ENCODE assay signal across 8 cellular contexts in the genomic region with DNA sequence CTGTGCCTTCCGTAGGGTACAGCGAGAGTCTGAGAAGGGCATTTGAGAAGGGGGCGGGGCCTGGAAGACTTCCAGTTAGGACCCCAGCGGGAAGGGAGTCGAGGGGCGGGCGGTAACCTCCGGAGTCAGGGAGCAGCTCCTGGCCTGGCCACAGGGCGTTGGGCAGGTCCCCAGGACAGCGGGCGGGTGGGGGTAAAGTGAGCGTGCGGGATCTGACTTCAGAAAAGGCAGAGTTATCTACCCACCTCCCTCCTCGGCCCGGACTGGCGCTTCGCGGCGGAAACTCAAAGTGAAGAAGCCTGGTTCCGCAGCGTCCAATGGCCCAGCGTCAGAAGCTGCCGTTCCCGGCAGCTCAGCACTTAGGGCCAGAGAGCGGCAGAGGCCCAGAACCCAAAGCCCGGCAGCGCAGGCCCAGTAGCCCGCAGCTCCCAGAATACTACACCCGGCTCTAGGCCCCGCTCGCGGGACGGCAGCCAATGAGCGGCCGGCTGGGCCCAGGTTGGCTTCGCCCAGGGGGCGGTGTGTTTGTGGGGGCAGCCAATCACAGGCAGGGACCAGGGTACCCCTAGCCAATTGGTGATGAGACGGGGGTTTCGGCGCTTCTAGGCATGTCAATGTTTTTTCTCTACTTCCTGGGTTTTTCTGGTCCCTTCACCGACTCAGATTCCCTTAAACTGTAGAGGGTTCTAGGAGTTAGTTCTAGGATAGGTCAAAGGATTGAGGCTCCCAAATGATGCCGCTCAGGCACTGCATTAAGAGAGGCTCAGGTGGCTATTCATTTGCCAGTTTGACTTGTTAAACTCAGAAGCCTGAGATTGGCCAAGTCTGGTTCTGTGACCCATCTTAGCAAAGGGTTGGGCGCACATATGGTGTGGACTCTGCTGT. TPM values are rescaled to one million over a fixed set of nuclear protein-coding genes. Genes with fewer than 3 reads are reported as not detected.
DNase-seq lines count a peak whose midpoint lies in the region; ATAC-seq, FAIRE-seq and TF ChIP-seq lines count a peak whose summit lies in the region.

A gene with protein sequence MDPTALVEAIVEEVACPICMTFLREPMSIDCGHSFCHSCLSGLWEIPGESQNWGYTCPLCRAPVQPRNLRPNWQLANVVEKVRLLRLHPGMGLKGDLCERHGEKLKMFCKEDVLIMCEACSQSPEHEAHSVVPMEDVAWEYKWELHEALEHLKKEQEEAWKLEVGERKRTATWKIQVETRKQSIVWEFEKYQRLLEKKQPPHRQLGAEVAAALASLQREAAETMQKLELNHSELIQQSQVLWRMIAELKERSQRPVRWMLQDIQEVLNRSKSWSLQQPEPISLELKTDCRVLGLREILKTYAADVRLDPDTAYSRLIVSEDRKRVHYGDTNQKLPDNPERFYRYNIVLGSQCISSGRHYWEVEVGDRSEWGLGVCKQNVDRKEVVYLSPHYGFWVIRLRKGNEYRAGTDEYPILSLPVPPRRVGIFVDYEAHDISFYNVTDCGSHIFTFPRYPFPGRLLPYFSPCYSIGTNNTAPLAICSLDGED (minus strand): TSS at position 450 of the 885 bp plus-strand sequence. CDS start 2,727 bp downstream, outside the sequence.

- no peaks in the 10 kb centered on the region for H3K36me3 ChIP-seq in CD8-positive, alpha-beta T cell (ENCODE audit: insufficient read depth, low read length)
- peaks cover 20% of the 10 kb centered on the region for H3K36me3 ChIP-seq in NT2/D1 (ENCODE audit: insufficient read depth, insufficient read length, low read length)

- peaks cover 56% of the 10 kb centered on the region for H3K4me1 Mint-ChIP-seq in CD8-positive, alpha-beta T cell (ENCODE audit: low read depth)

- peak within 1 kb of the TSS; percentile 81 for H3K4me3 ChIP-seq in CD8-positive, alpha-beta T cell (ENCODE audit: low read depth, low read length)
- H3K4me3 ChIP-seq in NT2/D1 (ENCODE audit: insufficient read length, low read depth): peak within 1 kb of the TSS; percentile 68

- peak; percentile 97 for FAIRE-seq in endometrium (lab: Jason Lieb, UNC)

- peak; percentile 99 for ATAC-seq in CD8-positive, alpha-beta T cell
- ATAC-seq in GM19467 (IDR thresholded peaks at IDR 0.05; ENCODE audit: unreplicated experiment): peak; percentile 100

- DNase-seq in CD8-positive, alpha-beta T cell: peak; percentile 89 to 96 (median 92)
- DNase-seq in HS-27A (ENCODE audit: low read depth): peak; percentile 83
- DNase-seq in NT2/D1 (ENCODE audit: low read depth, low spot score): peak; percentile 95
- DNase-seq in activated CD8-positive, alpha-beta memory T cell treated with anti-CD3 and anti-CD28 coated beads, Interleukin-2, amount 50 U/mL, for 48 hours: peak; percentile 94
- DNase-seq in midbrain (lab: John Stamatoyannopoulos, UW): peak; percentile 98
- DNase-seq in stimulated activated CD8-positive, alpha-beta memory T cell treated with anti-CD3 and anti-CD28 coated beads, Interleukin-2, amount 100 ng/mL, for 1 hour (ENCODE audit: low read depth in 2 of 2): peak; percentile 81 to 89

- CTCF ChIA-PET in CD8-positive, alpha-beta T cell (lab: Charles Lee): interaction anchor here (1.0 to 1.5 kb wide), 2 partner anchors 9 to 29 kb away, joined by 3 read pairs; a partner anchor contains a TSS

- H3K9me3 ChIP-seq in CD8-positive, alpha-beta T cell (ENCODE audit: low read length): no peaks in the 10 kb centered on the region
- 0 out of 2 replicates have a peak, but pooled peaks cover 6% of the 10 kb centered on the region for H3K9me3 ChIP-seq in NT2/D1 (ENCODE audit: insufficient read depth, low read length)

- H3K27ac Mint-ChIP-seq in CD8-positive, alpha-beta T cell: peak within 1 kb of the TSS; percentile 92

- H3K27ac ChIP-seq in CD8-positive, alpha-beta T cell (ENCODE audit: low read depth, low read length): peak within 1 kb of the TSS; percentile 85

- H3K9me3 Mint-ChIP-seq in CD8-positive, alpha-beta T cell: no peaks in the 10 kb centered on the region

- no peaks in the 10 kb centered on the region for H3K27me3 Mint-ChIP-seq in CD8-positive, alpha-beta T cell (ENCODE audit: low read depth)

- intact Hi-C loops in CD8-positive, alpha-beta T cell (cut with DNase I, micrococcal nuclease): loop anchor here (1.0 to 10.0 kb wide), 6 partner anchors 29 to 1627 kb away; a partner anchor contains a TSS

- H3K36me3 Mint-ChIP-seq in CD8-positive, alpha-beta T cell: peaks cover 30% of the 10 kb centered on the region

- H3K9ac ChIP-seq in NT2/D1 (ENCODE audit: insufficient read length, low read depth): peak within 1 kb of the TSS; percentile 84

- TF ChIP-seq CTCF in CD8-positive, alpha-beta T cell (IDR thresholded peaks at IDR 0.05): no peak

- H3K4me3 Mint-ChIP-seq in CD8-positive, alpha-beta T cell: peak within 1 kb of the TSS; percentile 93

- no peaks in the 10 kb centered on the region for H3K27me3 ChIP-seq in CD8-positive, alpha-beta T cell (ENCODE audit: insufficient read depth, low read length)
- no peaks in the 10 kb centered on the region for H3K27me3 ChIP-seq in NT2/D1 (ENCODE audit: insufficient read depth, insufficient read length)

- POLR2A ChIA-PET in CD8-positive, alpha-beta T cell (lab: Charles Lee): no interaction called here

- peaks cover 33% of the 10 kb centered on the region for H3K4me1 ChIP-seq in CD8-positive, alpha-beta T cell (ENCODE audit: insufficient read depth, low read length)
- no peaks in the 10 kb centered on the region for H3K4me1 ChIP-seq in NT2/D1 (ENCODE audit: insufficient read depth, insufficient read length)

RNA-seq across cellular contexts. Expression of the gene that starts here (rescaled TPM):
- 1 to 10 TPM; 6.0 to 6.9 TPM for total RNA-seq in CD8-positive, alpha-beta T cell

Comparison
In these comparisons a context has a peak if more than half of its experiments do, and no peak if none do; other contexts are left out.
1. Peak in every context shown above with its lines: DNase-seq, ATAC-seq, H3K4me3 ChIP-seq and H3K27ac ChIP-seq.